ENCODE assay signal across 1 cellular context in genomic region chr15:83992356-83993031, GRCh38.
TF ChIP-seq lines count a peak whose summit lies in the region.

No MANE protein-coding gene starts in this region.

TF ChIP-seq in GM12878, 131 proteins besides CTCF, POLR2A, EP300 and RAD21 (continued from another document and continues in another):
- no peak for TF ChIP-seq CUX1 (IDR thresholded peaks at IDR 0.05; ENCODE audit: insufficient replicate concordance, low read depth, low read length)
- TF ChIP-seq RB1 (IDR thresholded peaks at IDR 0.05; ENCODE audit: borderline replicate concordance): no peak
- TF ChIP-seq HCFC1 (IDR thresholded peaks at IDR 0.05; ENCODE audit: low read length): no peak
- peak; percentile 59 for TF ChIP-seq IRF4 (IDR thresholded peaks at IDR 0.05; ENCODE audit: low read depth, low read length)
- TF ChIP-seq FOXM1 (IDR thresholded peaks at IDR 0.05; ENCODE audit: low read depth, low read length): no peak
- TF ChIP-seq POLR2AphosphoS2 (IDR thresholded peaks at IDR 0.05; ENCODE audit: low read depth, low read length): no peak
- TF ChIP-seq NRF1 (conservative IDR thresholded peaks at IDR 0.05; ENCODE audit: low read depth, low read length): no peak
- TF ChIP-seq ZBTB4 (CRISPR knock-in tag; IDR thresholded peaks at IDR 0.05): no peak
- TF ChIP-seq ZNF24 (IDR thresholded peaks at IDR 0.05): no peak
- TF ChIP-seq POLR2AphosphoS5 (IDR thresholded peaks at IDR 0.05; ENCODE audit: low read length): no peak
- TF ChIP-seq NBN (IDR thresholded peaks at IDR 0.05): no peak
- TF ChIP-seq, protein P1, sequence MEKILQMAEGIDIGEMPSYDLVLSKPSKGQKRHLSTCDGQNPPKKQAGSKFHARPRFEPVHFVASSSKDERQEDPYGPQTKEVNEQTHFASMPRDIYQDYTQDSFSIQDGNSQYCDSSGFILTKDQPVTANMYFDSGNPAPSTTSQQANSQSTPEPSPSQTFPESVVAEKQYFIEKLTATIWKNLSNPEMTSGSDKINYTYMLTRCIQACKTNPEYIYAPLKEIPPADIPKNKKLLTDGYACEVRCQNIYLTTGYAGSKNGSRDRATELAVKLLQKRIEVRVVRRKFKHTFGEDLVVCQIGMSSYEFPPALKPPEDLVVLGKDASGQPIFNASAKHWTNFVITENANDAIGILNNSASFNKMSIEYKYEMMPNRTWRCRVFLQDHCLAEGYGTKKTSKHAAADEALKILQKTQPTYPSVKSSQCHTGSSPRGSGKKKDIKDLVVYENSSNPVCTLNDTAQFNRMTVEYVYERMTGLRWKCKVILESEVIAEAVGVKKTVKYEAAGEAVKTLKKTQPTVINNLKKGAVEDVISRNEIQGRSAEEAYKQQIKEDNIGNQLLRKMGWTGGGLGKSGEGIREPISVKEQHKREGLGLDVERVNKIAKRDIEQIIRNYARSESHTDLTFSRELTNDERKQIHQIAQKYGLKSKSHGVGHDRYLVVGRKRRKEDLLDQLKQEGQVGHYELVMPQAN (conservative IDR thresholded peaks at IDR 0.05): no peak
- TF ChIP-seq ZBTB33 (IDR thresholded peaks at IDR 0.05): no peak
- peak; percentile 39; the same call in 1 of the 2 replicates for TF ChIP-seq MEF2A (IDR thresholded peaks at IDR 0.05; ENCODE audit: insufficient read depth, low read depth, low read length)
- peak; percentile 34; the same call in 1 of the 2 replicates for TF ChIP-seq TCF12 (IDR thresholded peaks at IDR 0.05; ENCODE audit: low read depth, low read length)
- no peak for TF ChIP-seq BMI1 (IDR thresholded peaks at IDR 0.05; ENCODE audit: borderline replicate concordance)
- no peak for TF ChIP-seq USF2 (IDR thresholded peaks at IDR 0.05; ENCODE audit: borderline replicate concordance, low read depth, low read length)
- TF ChIP-seq BACH1 (IDR thresholded peaks at IDR 0.05; ENCODE audit: borderline replicate concordance): no peak
- TF ChIP-seq, protein P2, sequence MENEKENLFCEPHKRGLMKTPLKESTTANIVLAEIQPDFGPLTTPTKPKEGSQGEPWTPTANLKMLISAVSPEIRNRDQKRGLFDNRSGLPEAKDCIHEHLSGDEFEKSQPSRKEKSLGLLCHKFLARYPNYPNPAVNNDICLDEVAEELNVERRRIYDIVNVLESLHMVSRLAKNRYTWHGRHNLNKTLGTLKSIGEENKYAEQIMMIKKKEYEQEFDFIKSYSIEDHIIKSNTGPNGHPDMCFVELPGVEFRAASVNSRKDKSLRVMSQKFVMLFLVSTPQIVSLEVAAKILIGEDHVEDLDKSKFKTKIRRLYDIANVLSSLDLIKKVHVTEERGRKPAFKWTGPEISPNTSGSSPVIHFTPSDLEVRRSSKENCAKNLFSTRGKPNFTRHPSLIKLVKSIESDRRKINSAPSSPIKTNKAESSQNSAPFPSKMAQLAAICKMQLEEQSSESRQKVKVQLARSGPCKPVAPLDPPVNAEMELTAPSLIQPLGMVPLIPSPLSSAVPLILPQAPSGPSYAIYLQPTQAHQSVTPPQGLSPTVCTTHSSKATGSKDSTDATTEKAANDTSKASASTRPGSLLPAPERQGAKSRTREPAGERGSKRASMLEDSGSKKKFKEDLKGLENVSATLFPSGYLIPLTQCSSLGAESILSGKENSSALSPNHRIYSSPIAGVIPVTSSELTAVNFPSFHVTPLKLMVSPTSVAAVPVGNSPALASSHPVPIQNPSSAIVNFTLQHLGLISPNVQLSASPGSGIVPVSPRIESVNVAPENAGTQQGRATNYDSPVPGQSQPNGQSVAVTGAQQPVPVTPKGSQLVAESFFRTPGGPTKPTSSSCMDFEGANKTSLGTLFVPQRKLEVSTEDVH (IDR thresholded peaks at IDR 0.05; ENCODE audit: low read depth, partially characterized antibody): no peak
- TF ChIP-seq HSF1 (IDR thresholded peaks at IDR 0.05; ENCODE audit: low read depth, low read length): no peak
- no peak for TF ChIP-seq NR2C2 (IDR thresholded peaks at IDR 0.05; ENCODE audit: borderline replicate concordance, control insufficient read depth, insufficient read length, low read depth)
- no peak for TF ChIP-seq TCF7 (IDR thresholded peaks at IDR 0.05; ENCODE audit: borderline replicate concordance)
- no peak for TF ChIP-seq PML (IDR thresholded peaks at IDR 0.05; ENCODE audit: low read length)
- TF ChIP-seq RELB (IDR thresholded peaks at IDR 0.05; ENCODE audit: low read depth): no peak
- TF ChIP-seq, protein P3, sequence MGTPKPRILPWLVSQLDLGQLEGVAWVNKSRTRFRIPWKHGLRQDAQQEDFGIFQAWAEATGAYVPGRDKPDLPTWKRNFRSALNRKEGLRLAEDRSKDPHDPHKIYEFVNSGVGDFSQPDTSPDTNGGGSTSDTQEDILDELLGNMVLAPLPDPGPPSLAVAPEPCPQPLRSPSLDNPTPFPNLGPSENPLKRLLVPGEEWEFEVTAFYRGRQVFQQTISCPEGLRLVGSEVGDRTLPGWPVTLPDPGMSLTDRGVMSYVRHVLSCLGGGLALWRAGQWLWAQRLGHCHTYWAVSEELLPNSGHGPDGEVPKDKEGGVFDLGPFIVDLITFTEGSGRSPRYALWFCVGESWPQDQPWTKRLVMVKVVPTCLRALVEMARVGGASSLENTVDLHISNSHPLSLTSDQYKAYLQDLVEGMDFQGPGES (IDR thresholded peaks at IDR 0.05): no peak
- TF ChIP-seq, protein P4, sequence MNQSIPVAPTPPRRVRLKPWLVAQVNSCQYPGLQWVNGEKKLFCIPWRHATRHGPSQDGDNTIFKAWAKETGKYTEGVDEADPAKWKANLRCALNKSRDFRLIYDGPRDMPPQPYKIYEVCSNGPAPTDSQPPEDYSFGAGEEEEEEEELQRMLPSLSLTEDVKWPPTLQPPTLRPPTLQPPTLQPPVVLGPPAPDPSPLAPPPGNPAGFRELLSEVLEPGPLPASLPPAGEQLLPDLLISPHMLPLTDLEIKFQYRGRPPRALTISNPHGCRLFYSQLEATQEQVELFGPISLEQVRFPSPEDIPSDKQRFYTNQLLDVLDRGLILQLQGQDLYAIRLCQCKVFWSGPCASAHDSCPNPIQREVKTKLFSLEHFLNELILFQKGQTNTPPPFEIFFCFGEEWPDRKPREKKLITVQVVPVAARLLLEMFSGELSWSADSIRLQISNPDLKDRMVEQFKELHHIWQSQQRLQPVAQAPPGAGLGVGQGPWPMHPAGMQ (IDR thresholded peaks at IDR 0.05; ENCODE audit: borderline replicate concordance): no peak
- no peak for TF ChIP-seq STAT1 (conservative IDR thresholded peaks at IDR 0.05)
- TF ChIP-seq SIN3A (IDR thresholded peaks at IDR 0.05; ENCODE audit: low read depth, low read length): no peak
- TF ChIP-seq PAX8 (IDR thresholded peaks at IDR 0.05): no peak
- TF ChIP-seq ZNF217 (IDR thresholded peaks at IDR 0.05): no peak
- TF ChIP-seq SIX5 (IDR thresholded peaks at IDR 0.05; ENCODE audit: low read depth, low read length, severe bottlenecking): no peak
